15 cellular contexts compared by ENCODE assay signal in genomic region chr7:25959168-25959734, GRCh38.
"Had no signal": no experiment of that assay in that cellular context is flagged by ENCODE, and none has a peak within 500 bp of the region (broad histone marks: within the 10 kb centered on the region; RNA-seq: fewer than 3 reads in every experiment).

No MANE protein-coding gene starts in this region.

- H3K4me3 Mint-ChIP-seq: activated CD4-positive, alpha-beta T cell treated with anti-CD3 and anti-CD28 coated beads for 36 hours; activated CD8-positive, alpha-beta T cell treated with anti-CD3 and anti-CD28 coated beads, Interleukin-2, amount 10 ng/mL, durations not matched to agents 7 days and 5 days; activated T-helper 1 cell treated with anti-CD3 and anti-CD28 coated beads, Interleukin-12 subunit alpha, Interleukin-12 subunit beta, Interleukin-2, Interleukin-4 antibody, amounts not matched to agents 30 ng/mL and 10 ng/mL and 1 ng/mL, durations not matched to agents 14 hours and 24 hours and 36 hours; stimulated activated naive CD8-positive, alpha-beta T cell treated with anti-CD3 and anti-CD28 coated beads, Interleukin-15, Interleukin-2, amounts not matched to agents 100 ng/mL and 50 ng/mL, for 24 hours had no signal

- H3K9me3 Mint-ChIP-seq: activated T-helper 1 cell treated with anti-CD3 and anti-CD28 coated beads, Interleukin-12 subunit alpha, Interleukin-12 subunit beta, Interleukin-2, Interleukin-4 antibody, amounts not matched to agents 30 ng/mL and 10 ng/mL and 1 ng/mL, durations not matched to agents 14 hours and 24 hours and 36 hours; stimulated activated naive CD8-positive, alpha-beta T cell treated with anti-CD3 and anti-CD28 coated beads, Interleukin-15, Interleukin-2, amounts not matched to agents 100 ng/mL and 50 ng/mL, for 24 hours had no signal

- DNase-seq: activated CD4-positive, alpha-beta T cell treated with anti-CD3 and anti-CD28 coated beads for 36 hours; activated CD8-positive, alpha-beta T cell treated with anti-CD3 and anti-CD28 coated beads, Interleukin-2, amount 10 ng/mL, durations not matched to agents 7 days and 5 days; activated naive CD4-positive, alpha-beta T cell; aorta; foreskin keratinocyte; heart right ventricle; pancreas; retina; stimulated activated CD4-positive, alpha-beta T cell treated with anti-CD3 and anti-CD28 coated beads, Interleukin-15, amount 100 ng/mL, for 24 hours; stimulated activated CD4-positive, alpha-beta T cell treated with anti-CD3 and anti-CD28 coated beads, Interleukin-4, amount 100 ng/mL, for 24 hours; testis had no signal

- H3K27ac Mint-ChIP-seq: activated CD4-positive, alpha-beta T cell treated with anti-CD3 and anti-CD28 coated beads for 36 hours; activated CD8-positive, alpha-beta T cell treated with anti-CD3 and anti-CD28 coated beads, Interleukin-2, amount 10 ng/mL, durations not matched to agents 7 days and 5 days; activated T-helper 1 cell treated with anti-CD3 and anti-CD28 coated beads, Interleukin-12 subunit alpha, Interleukin-12 subunit beta, Interleukin-2, Interleukin-4 antibody, amounts not matched to agents 30 ng/mL and 10 ng/mL and 1 ng/mL, durations not matched to agents 14 hours and 24 hours and 36 hours; stimulated activated naive CD8-positive, alpha-beta T cell treated with anti-CD3 and anti-CD28 coated beads, Interleukin-15, Interleukin-2, amounts not matched to agents 100 ng/mL and 50 ng/mL, for 24 hours had no signal

- H3K27me3 ChIP-seq: pancreas, testis had no signal

- FAIRE-seq: bronchial epithelial cell, keratinocyte, pancreas had no signal

- H3K27ac ChIP-seq: foreskin keratinocyte, heart right ventricle, testis had no signal

- H3K36me3 ChIP-seq: heart right ventricle, pancreas had no signal

- H3K4me1 ChIP-seq: foreskin keratinocyte, testis had no signal

- H3K9me3 ChIP-seq: pancreas, testis had no signal

- H3K4me1 Mint-ChIP-seq: activated CD4-positive, alpha-beta T cell treated with anti-CD3 and anti-CD28 coated beads for 36 hours had no signal

- H3K4me3 ChIP-seq: heart right ventricle, pancreas, testis had no signal

- ATAC-seq: activated CD4-positive, alpha-beta T cell treated with anti-CD3 and anti-CD28 coated beads for 36 hours; activated CD8-positive, alpha-beta T cell treated with anti-CD3 and anti-CD28 coated beads, Interleukin-2, amount 10 ng/mL, durations not matched to agents 7 days and 5 days; foreskin keratinocyte; heart right ventricle had no signal
